25 cellular contexts compared by ENCODE assay signal in genomic region chr11:76250520-76251222, GRCh38. TPM values are rescaled to one million over a fixed set of nuclear protein-coding genes. Genes with fewer than 3 reads are reported as not detected.
DNase-seq lines count a peak whose midpoint lies in the region; ATAC-seq, FAIRE-seq and TF ChIP-seq lines count a peak whose summit lies in the region.
"Had no signal": no experiment of that assay in that cellular context is flagged by ENCODE, and none has a peak within 500 bp of the region (broad histone marks: within the 10 kb centered on the region; RNA-seq: fewer than 3 reads in every experiment).

No MANE protein-coding gene starts in this region.

- no peak for TF ChIP-seq POLR2A in K562 (conservative IDR thresholded peaks at IDR 0.05)

- ATAC-seq in K562 (peak; percentile 24; the same call in 1 of the 3 replicates), sciatic nerve (peak; percentile 12), GM18519 (IDR thresholded peaks at IDR 0.05; ENCODE audit: low FRiP score, unreplicated experiment) (no peak)
- ATAC-seq: PC-3 had no signal

- in situ Hi-C loops in K562 (cut with MboI), result no loop called here

- H4K20me1 ChIP-seq in K562 (replicated peaks; ENCODE audit: control insufficient read depth, insufficient read depth, low read length), result no peaks in the 10 kb centered on the region

- TF ChIP-seq EP300 in K562 (IDR thresholded peaks at IDR 0.05; ENCODE audit: low read length), result no peak

- no peaks in the 10 kb centered on the region for H3K36me3 ChIP-seq in K562 (ENCODE audit: control insufficient read depth, insufficient read depth, low read length)
- H3K36me3 ChIP-seq: BE2C, SJSA1 had no signal

- H2AFZ ChIP-seq in K562 (ENCODE audit: low read depth, low read length), result no peak overlapping the region

- H3K79me2 ChIP-seq in K562 (ENCODE audit: control insufficient read depth, insufficient read depth, low read length), result no peaks in the 10 kb centered on the region

- H3K9me3 Mint-ChIP-seq in activated T-cell treated with anti-CD3 and anti-CD28 coated beads, Interleukin-2, amount 50 U/mL, for 24 hours, result no peaks in the 10 kb centered on the region
- H3K9me3 Mint-ChIP-seq: CD8-positive, alpha-beta memory T cell had no signal

- H3K27me3 ChIP-seq in K562 (ENCODE audit: control insufficient read depth in 2 of 2, insufficient read depth in 2 of 2, low read length in 2 of 2), result peaks cover 7 to 46% of the 10 kb centered on the region in 2 experiments; a peak in 4 of 5 replicates
- H3K27me3 ChIP-seq: BE2C, SJSA1 had no signal

- no peak overlapping the region for H3K4me3 ChIP-seq in K562
- H3K4me3 ChIP-seq: SJSA1 had no signal

- H3K27me3 Mint-ChIP-seq in activated T-cell treated with anti-CD3 and anti-CD28 coated beads, Interleukin-2, amount 50 U/mL, for 24 hours, result no peaks in the 10 kb centered on the region

- H3K27ac Mint-ChIP-seq in activated T-cell treated with anti-CD3 and anti-CD28 coated beads, Interleukin-2, amount 50 U/mL, for 24 hours, result no peak overlapping the region

- WGBS in K562 (ENCODE audit: insufficient coverage, low coverage, missing lambda C conversion rate), result 0% methylated on average over 5 of the region's 6 CpGs

- H3K4me1 Mint-ChIP-seq in activated T-cell treated with anti-CD3 and anti-CD28 coated beads, Interleukin-2, amount 50 U/mL, for 24 hours (ENCODE audit: low read depth), result no peaks in the 10 kb centered on the region
- H3K4me1 Mint-ChIP-seq: CD8-positive, alpha-beta memory T cell had no signal

- peaks cover 0 to 5% of the 10 kb centered on the region in 2 experiments; a peak in 1 of 5 replicates for H3K4me1 ChIP-seq in K562 (replicated peaks in 1 of 2; ENCODE audit: control insufficient read depth in 2 of 2, insufficient read depth in 2 of 2, low read length in 2 of 2)
- H3K4me1 ChIP-seq: BE2C, SJSA1 had no signal

- no peak for TF ChIP-seq CTCF in K562 (IDR thresholded peaks at IDR 0.05 in 2 of 3, conservative IDR thresholded peaks at IDR 0.05 in 1 of 3; ENCODE audit: insufficient read depth in 2 of 3, low read depth in 1 of 3, low read length in 3 of 3)

- H3K36me3 Mint-ChIP-seq in activated T-cell treated with anti-CD3 and anti-CD28 coated beads, Interleukin-2, amount 50 U/mL, for 24 hours (ENCODE audit: low read depth), result no peaks in the 10 kb centered on the region
- H3K36me3 Mint-ChIP-seq: CD8-positive, alpha-beta memory T cell had no signal

- H3K9me1 ChIP-seq in K562 (ENCODE audit: control insufficient read depth, insufficient read depth, low read length), result no peaks in the 10 kb centered on the region

- DNase-seq in SIG-M5 treated with dmso at 0.1 percent for 504 hours (lab: John Stamatoyannopoulos, UW; ENCODE audit: unreplicated experiment), result peak; percentile 75
- DNase-seq in SIG-M5 (lab: John Stamatoyannopoulos, UW), result no peak
- peak; percentile 83 for DNase-seq in MV-4-11 (lab: John Stamatoyannopoulos, UW)
- no peak for DNase-seq in K562 (ENCODE audit: extremely low read depth in 1 of 4, low spot score in 3 of 4)
- DNase-seq in sciatic nerve (ENCODE audit: low spot score), result no peak
- DNase-seq in NCI-H1048 (lab: John Stamatoyannopoulos, UW), result no peak
- no peak for DNase-seq in activated T-cell treated with anti-CD3 and anti-CD28 coated beads, Interleukin-2, amount 50 U/mL, for 24 hours
- DNase-seq: 8988T; BE2C; CD8-positive, alpha-beta memory T cell; DND-41; H7; NCI-H1092 treated with DMSO at 0.1 percent for 48 hours; NCI-H1694; NCI-H2107; NCI-H226; NCI-H526 treated with DMSO at 0.1 percent for 48 hours; PC-3; SW 1271 had no signal

- no peak overlapping the region for H3K9ac ChIP-seq in K562 (ENCODE audit: insufficient read depth in 1 of 2, low read depth in 2 of 2, low read length in 2 of 2)

- intact Hi-C loops in K562 (cut with micrococcal nuclease), result no loop called here
- intact Hi-C loops in sciatic nerve (cut with DNase I), result no loop called here

- POLR2A ChIA-PET in K562 (lab: Yijun Ruan, JAX), result interaction anchor here (0.7 kb wide), 1 partner anchor 9 kb away, joined by 3 read pairs; no protein-coding TSS in a partner anchor

- BruUV-seq in K562 (replicated peaks; lab: Mats Ljungman, UMichigan), result no TSS peak

- no peak overlapping the region for H3K27ac ChIP-seq in K562 (ENCODE audit: extremely low read depth, low read depth, low read length)
- H3K27ac ChIP-seq: RWPE1, SJSA1 had no signal

- no peak overlapping the region for H3K4me3 Mint-ChIP-seq in activated T-cell treated with anti-CD3 and anti-CD28 coated beads, Interleukin-2, amount 50 U/mL, for 24 hours
- H3K4me3 Mint-ChIP-seq: CD8-positive, alpha-beta memory T cell had no signal

- no peak for FAIRE-seq in K562 (lab: Jason Lieb, UNC)
- FAIRE-seq: D721Med, G401.6, GM12892 had no signal

- CTCF ChIA-PET in K562 (lab: Yijun Ruan, JAX; ENCODE audit: low intra/inter-chr PET ratio), result no interaction called here

- H3K4me2 ChIP-seq in K562 (ENCODE audit: insufficient read depth, low read length), result no peak overlapping the region

- H3K9me3 ChIP-seq in K562 (replicated peaks; ENCODE audit: control insufficient read depth, insufficient read depth, low read depth, low read length), result no peaks in the 10 kb centered on the region
- H3K9me3 ChIP-seq: BE2C, SJSA1 had no signal

- TF ChIP-seq RAD21 in K562 (CRISPR knock-in tag; conservative IDR thresholded peaks at IDR 0.05 in 1 of 2, IDR thresholded peaks at IDR 0.05 in 1 of 2), result no peak

TF ChIP-seq in K562, 482 proteins besides CTCF, POLR2A, EP300 and RAD21 (continues in another document):
- TF ChIP-seq HDAC3 (IDR thresholded peaks at IDR 0.05; ENCODE audit: borderline replicate concordance, partially characterized antibody) (no peak), FOXA1 (IDR thresholded peaks at IDR 0.05; ENCODE audit: borderline replicate concordance) (no peak), MAFF (IDR thresholded peaks at IDR 0.05; ENCODE audit: low read length) (no peak), NEUROD1 (IDR thresholded peaks at IDR 0.05; ENCODE audit: borderline replicate concordance, low read depth, low read length, partially characterized antibody) (no peak), ZFP91 (CRISPR knock-in tag; IDR thresholded peaks at IDR 0.05) (no peak), LCOR (CRISPR knock-in tag; IDR thresholded peaks at IDR 0.05) (no peak), ZNF282 (CRISPR knock-in tag; IDR thresholded peaks at IDR 0.05) (no peak), HIVEP1 (CRISPR knock-in tag; IDR thresholded peaks at IDR 0.05) (no peak), RBFOX2 (IDR thresholded peaks at IDR 0.05; ENCODE audit: low read depth, low read length) (no peak), MCM3 (IDR thresholded peaks at IDR 0.05) (no peak), ZNF146 (CRISPR knock-in tag; IDR thresholded peaks at IDR 0.05; ENCODE audit: unreplicated experiment) (no peak), CBX5 (IDR thresholded peaks at IDR 0.05; ENCODE audit: borderline replicate concordance, low read depth) (0 out of 2 replicates have a peak, but pooled peaks have one; percentile 68)
- TF ChIP-seq, protein P1, sequence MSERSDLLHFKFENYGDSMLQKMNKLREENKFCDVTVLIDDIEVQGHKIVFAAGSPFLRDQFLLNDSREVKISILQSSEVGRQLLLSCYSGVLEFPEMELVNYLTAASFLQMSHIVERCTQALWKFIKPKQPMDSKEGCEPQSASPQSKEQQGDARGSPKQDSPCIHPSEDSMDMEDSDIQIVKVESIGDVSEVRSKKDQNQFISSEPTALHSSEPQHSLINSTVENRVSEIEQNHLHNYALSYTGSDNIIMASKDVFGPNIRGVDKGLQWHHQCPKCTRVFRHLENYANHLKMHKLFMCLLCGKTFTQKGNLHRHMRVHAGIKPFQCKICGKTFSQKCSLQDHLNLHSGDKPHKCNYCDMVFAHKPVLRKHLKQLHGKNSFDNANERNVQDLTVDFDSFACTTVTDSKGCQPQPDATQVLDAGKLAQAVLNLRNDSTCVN (CRISPR knock-in tag; IDR thresholded peaks at IDR 0.05), result no peak

RNA-seq across cellular contexts. Expression of gene WNT11, which starts 44.4 kb away (rescaled TPM):
- 0.28 and 0.58 TPM in 2 replicates for total RNA-seq in K562 (2011; cell fraction: chromatin; rRNA removed; ENCODE audit: low replicate concordance)
- 0.33 and 1.1 TPM in 2 replicates for total RNA-seq in K562 (2011; cell fraction: nucleolus; rRNA removed)
- total RNA-seq in K562 (2011; cell fraction: nucleoplasm; rRNA removed), result 0.37 and 0.53 TPM in 2 replicates
- total RNA-seq in K562 (2014; rRNA removed) (not detected in 2 replicates), K562 (2014; rRNA removed; fragmentation: Illumina TruSeq; extraction: Trizol) (not detected in 2 replicates), K562 (2015; rRNA removed; fragmentation: Illumina TruSeq; extraction: Trizol) (not detected in 2 replicates), K562 (2021) (0.09 TPM in 1 of 2 replicates, not detected in the other), sciatic nerve (11.6 TPM)
- polyA plus RNA-seq in K562 (2011; rRNA removed) (0.20 and 0.51 TPM in 2 replicates), K562 (2014; fragmentation: Illumina TruSeq; extraction: Trizol) (0.12 TPM in 1 of 2 replicates, not detected in the other), K562 (2014; fragmentation: Nextera tagmentation; extraction: Ambion mirVana) (under 1 TPM in 1 of 2 experiments, not detected in 1; 0.03 TPM), K562 (2014; rRNA removed) (0.05 TPM in 1 of 2 replicates, not detected in the other)
- polyA plus RNA-seq in K562 (2011; cell fraction: cytosol; rRNA removed), result 0.69 and 1.4 TPM in 2 replicates
- 0.37 and 0.65 TPM in 2 replicates for polyA plus RNA-seq in K562 (2011; cell fraction: nucleus; rRNA removed)
- 0.22 and 0.37 TPM in 2 replicates for polyA plus RNA-seq in K562 (2012)
- 0.28 TPM in 1 of 2 replicates, not detected in the other for polyA minus RNA-seq in K562 (2011; rRNA and poly(A)+ RNA removed)
- 1.8 TPM in 1 of 2 replicates, not detected in the other for polyA minus RNA-seq in K562 (2011; cell fraction: cytosol; rRNA and poly(A)+ RNA removed)
- 0.56 TPM in 1 of 2 replicates, not detected in the other for polyA minus RNA-seq in K562 (2011; cell fraction: nucleus; rRNA and poly(A)+ RNA removed)
- total RNA-seq: SJSA1 had no signal

Comparison
In these comparisons a context has a peak if more than half of its experiments do, and no peak if none do; other contexts are left out.
1. DNase-seq: peak in SIG-M5 treated with dmso at 0.1 percent for 504 hours (single experiment) and MV-4-11 (single experiment); none in SIG-M5 (single experiment), K562 (0 of 4), sciatic nerve (single experiment), NCI-H1048 (single experiment) and activated T-cell treated with anti-CD3 and anti-CD28 coated beads, Interleukin-2, amount 50 U/mL, for 24 hours (single experiment).